1 cellular context compared by ENCODE assay signal in genomic region chr6:37243131-37243815, GRCh38.
TF ChIP-seq lines count a peak whose summit lies in the region.

No MANE protein-coding gene starts in this region.

TF ChIP-seq in IMR-90, 13 proteins besides CTCF, POLR2A, EP300 and RAD21:
- TF ChIP-seq, protein P1, sequence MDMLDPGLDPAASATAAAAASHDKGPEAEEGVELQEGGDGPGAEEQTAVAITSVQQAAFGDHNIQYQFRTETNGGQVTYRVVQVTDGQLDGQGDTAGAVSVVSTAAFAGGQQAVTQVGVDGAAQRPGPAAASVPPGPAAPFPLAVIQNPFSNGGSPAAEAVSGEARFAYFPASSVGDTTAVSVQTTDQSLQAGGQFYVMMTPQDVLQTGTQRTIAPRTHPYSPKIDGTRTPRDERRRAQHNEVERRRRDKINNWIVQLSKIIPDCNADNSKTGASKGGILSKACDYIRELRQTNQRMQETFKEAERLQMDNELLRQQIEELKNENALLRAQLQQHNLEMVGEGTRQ (IDR thresholded peaks at IDR 0.05; ENCODE audit: low read depth, low read length) = peak; percentile 47
- TF ChIP-seq CEBPB (IDR thresholded peaks at IDR 0.05; ENCODE audit: low read depth, low read length) (no peak), MAFK (IDR thresholded peaks at IDR 0.05; ENCODE audit: low read depth, low read length) (no peak), CHD1 (IDR thresholded peaks at IDR 0.05; ENCODE audit: low read depth, low read length) (0 out of 2 replicates have a peak, but pooled peaks have one; percentile 25), RCOR1 (IDR thresholded peaks at IDR 0.05; ENCODE audit: insufficient replicate concordance, low read length) (no peak), BHLHE40 (IDR thresholded peaks at IDR 0.05; ENCODE audit: low read depth, low read length) (no peak), SMC3 (IDR thresholded peaks at IDR 0.05; ENCODE audit: low read depth, low read length) (no peak)
TF ChIP-seq in IMR-90: peak in this region for 2.
